ENCODE assay signal across 10 cellular contexts in the genomic region with DNA sequence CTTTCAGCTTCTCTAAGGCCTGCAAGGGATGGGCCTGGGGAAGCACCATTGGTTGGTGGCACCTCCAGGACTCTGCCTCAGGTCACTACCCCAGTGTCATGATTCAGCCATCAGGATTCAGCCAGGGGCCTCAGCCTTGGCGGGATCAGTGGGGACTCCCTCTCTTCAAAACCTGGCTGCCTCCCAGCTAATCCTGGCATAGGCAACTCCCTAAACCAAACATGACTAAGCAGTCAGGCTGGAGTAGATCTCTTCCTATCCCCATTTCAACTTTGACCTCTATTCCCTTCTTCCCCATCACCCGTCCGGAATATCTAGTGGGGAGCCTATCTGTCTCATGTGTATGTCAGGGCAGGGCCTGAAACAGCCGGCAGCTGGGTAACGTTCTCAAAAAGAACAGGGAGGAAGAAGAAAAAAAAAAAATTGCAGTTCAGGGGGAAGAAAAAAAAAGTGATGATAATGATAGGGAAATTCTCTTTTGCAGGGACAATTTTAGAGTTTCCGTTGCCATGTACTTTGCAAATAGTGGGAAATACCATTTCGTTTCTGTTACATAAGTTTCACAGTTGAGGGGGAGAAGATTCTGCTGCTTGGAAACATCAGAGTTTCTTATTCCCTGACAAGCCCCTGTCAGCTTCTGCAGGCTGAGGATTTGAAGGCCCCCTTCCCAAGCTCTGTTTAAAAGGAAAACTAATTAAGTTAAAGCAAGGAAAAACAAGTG. TPM values are rescaled to one million over a fixed set of nuclear protein-coding genes. Genes with fewer than 3 reads are reported as not detected.
DNase-seq lines count a peak whose midpoint lies in the region; ATAC-seq and TF ChIP-seq lines count a peak whose summit lies in the region.
"Had no signal": no experiment of that assay in that cellular context is flagged by ENCODE, and none has a peak within 500 bp of the region (broad histone marks: within the 10 kb centered on the region; RNA-seq: fewer than 3 reads in every experiment).

No MANE protein-coding gene starts in this region.

- ATAC-seq in T-cell (replicated peaks in 1 of 4) (no peak), heart left ventricle (peak; percentile 43 to 69 (median 52)), HG03159 (IDR thresholded peaks at IDR 0.05; ENCODE audit: unreplicated experiment) (no peak), WTC11 (no peak)
- no peak for ATAC-seq in stimulated activated effector memory CD8-positive, alpha-beta T cell treated with anti-CD3 and anti-CD28 coated beads, Interleukin-12 subunit alpha, Interleukin-12 subunit beta, amount 100 ng/mL, for 72 hours

- DNase-seq in H4 (ENCODE audit: low spot score) (peak; percentile 42), T-cell (no peak), heart left ventricle (peak in 4 of 5 donors; percentile 57 to 81 (median 74)), T-helper 1 cell (no peak), WTC11 (ENCODE audit: low spot score) (no peak), HT-29 (ENCODE audit: low spot score) (no peak)
- DNase-seq in stimulated activated effector memory CD8-positive, alpha-beta T cell treated with anti-CD3 and anti-CD28 coated beads, Interleukin-12 subunit alpha, Interleukin-12 subunit beta, amount 100 ng/mL, for 72 hours (ENCODE audit: low spot score in 2 of 2) = no peak
- DNase-seq: activated naive CD4-positive, alpha-beta T cell treated with anti-CD3 and anti-CD28 coated beads for 36 hours had no signal

- H3K36me3 Mint-ChIP-seq in T-cell (no peaks in the 10 kb centered on the region), WTC11 (no peaks in the 10 kb centered on the region)
- H3K36me3 Mint-ChIP-seq in stimulated activated effector memory CD8-positive, alpha-beta T cell treated with anti-CD3 and anti-CD28 coated beads, Interleukin-12 subunit alpha, Interleukin-12 subunit beta, amount 100 ng/mL, for 72 hours = peaks cover 3% of the 10 kb centered on the region

- peaks cover 0 to 3% of the 10 kb centered on the region in 2 donors for H3K27me3 Mint-ChIP-seq in T-cell
- peaks cover 31% of the 10 kb centered on the region for H3K27me3 Mint-ChIP-seq in WTC11 (ENCODE audit: low read depth)

- peaks cover 0 to 46% (median 16%) of the 10 kb centered on the region in 12 donors for H3K4me1 ChIP-seq in heart left ventricle

- no peak for TF ChIP-seq POLR2A in heart left ventricle (IDR thresholded peaks at IDR 0.05)

- H3K27ac Mint-ChIP-seq in T-cell (peak overlapping the region; percentile 66 to 75), WTC11 (no peak overlapping the region)
- peak overlapping the region; percentile 21 for H3K27ac Mint-ChIP-seq in stimulated activated effector memory CD8-positive, alpha-beta T cell treated with anti-CD3 and anti-CD28 coated beads, Interleukin-12 subunit alpha, Interleukin-12 subunit beta, amount 100 ng/mL, for 72 hours

- CTCF ChIA-PET in T-cell (lab: Charles Lee) (interaction anchor here in 1 of 2 donors (0.7 to 1.1 kb wide), 2 partner anchors 35 to 171 kb away, joined by 3 to 6 read pairs; no protein-coding TSS in a partner anchor), WTC11 (lab: Charles Lee) (interaction anchor here (1.2 to 1.3 kb wide), 2 partner anchors 72 to 174 kb away, joined by 3 to 6 read pairs; no protein-coding TSS in a partner anchor)

- H3K36me3 ChIP-seq in heart left ventricle = no peaks in the 10 kb centered on the region

- peak overlapping the region in 7 of 12 donors; percentile 10 to 88 (median 46) for H3K27ac ChIP-seq in heart left ventricle

- no peaks in the 10 kb centered on the region for H3K9me3 ChIP-seq in heart left ventricle

- no peak for TF ChIP-seq CTCF in heart left ventricle (IDR thresholded peaks at IDR 0.05)
- TF ChIP-seq CTCF in WTC11 (IDR thresholded peaks at IDR 0.05) = no peak

- intact Hi-C loops in heart left ventricle (cut with DNase I) = loop anchor here in 1 of 10 donors (10.0 kb wide), 1 partner anchor 63 kb away; no protein-coding TSS in a partner anchor

- H3K4me1 Mint-ChIP-seq in T-cell (peaks cover 7 to 11% (median 9%) of the 10 kb centered on the region in 3 donors), WTC11 (peaks cover 7% of the 10 kb centered on the region; the same call in 1 of the 2 replicates)
- H3K4me1 Mint-ChIP-seq in stimulated activated effector memory CD8-positive, alpha-beta T cell treated with anti-CD3 and anti-CD28 coated beads, Interleukin-12 subunit alpha, Interleukin-12 subunit beta, amount 100 ng/mL, for 72 hours = peaks cover 21% of the 10 kb centered on the region

- 23 to 25% (median 24%) methylated on average over 7 of the region's 7 CpGs for WGBS in heart left ventricle, 4 donors

- H3K27me3 ChIP-seq in heart left ventricle = no peaks in the 10 kb centered on the region

- H3K9me3 Mint-ChIP-seq in T-cell (no peaks in the 10 kb centered on the region), WTC11 (no peaks in the 10 kb centered on the region)
- H3K9me3 Mint-ChIP-seq in stimulated activated effector memory CD8-positive, alpha-beta T cell treated with anti-CD3 and anti-CD28 coated beads, Interleukin-12 subunit alpha, Interleukin-12 subunit beta, amount 100 ng/mL, for 72 hours = no peaks in the 10 kb centered on the region
- H3K9me3 Mint-ChIP-seq: activated naive CD4-positive, alpha-beta T cell treated with anti-CD3 and anti-CD28 coated beads for 36 hours had no signal

- no peak overlapping the region for H3K4me3 ChIP-seq in heart left ventricle
- H3K4me3 ChIP-seq: lung had no signal

- POLR2A ChIA-PET in T-cell (lab: Charles Lee) (no interaction called here), WTC11 (lab: Charles Lee) (interaction anchor here (0.6 kb wide), 1 partner anchor 307 kb away, joined by 3 read pairs; no protein-coding TSS in a partner anchor)

- H3K4me3 Mint-ChIP-seq in T-cell (no peak overlapping the region), WTC11 (no peak overlapping the region)
- no peak overlapping the region for H3K4me3 Mint-ChIP-seq in stimulated activated effector memory CD8-positive, alpha-beta T cell treated with anti-CD3 and anti-CD28 coated beads, Interleukin-12 subunit alpha, Interleukin-12 subunit beta, amount 100 ng/mL, for 72 hours
- H3K4me3 Mint-ChIP-seq: activated naive CD4-positive, alpha-beta T cell treated with anti-CD3 and anti-CD28 coated beads for 36 hours had no signal

TF ChIP-seq in WTC11, 78 proteins besides CTCF, POLR2A, EP300 and RAD21:
- TF ChIP-seq ATF3 (CRISPR knock-in tag; conservative IDR thresholded peaks at IDR 0.05) (no peak), MYBL2 (CRISPR knock-in tag; IDR thresholded peaks at IDR 0.05) (no peak), ZNF138 (CRISPR knock-in tag; conservative IDR thresholded peaks at IDR 0.05) (no peak), NR2C2 (CRISPR knock-in tag; IDR thresholded peaks at IDR 0.05) (no peak), ZNF219 (CRISPR knock-in tag; IDR thresholded peaks at IDR 0.05; ENCODE audit: borderline replicate concordance) (no peak), SMAD3 (CRISPR knock-in tag; IDR thresholded peaks at IDR 0.05; ENCODE audit: borderline replicate concordance) (no peak), RORB (CRISPR knock-in tag; IDR thresholded peaks at IDR 0.05) (no peak), TEAD1 (CRISPR knock-in tag; IDR thresholded peaks at IDR 0.05) (no peak), ATF1 (CRISPR knock-in tag; IDR thresholded peaks at IDR 0.05) (no peak)
- TF ChIP-seq, protein P1, sequence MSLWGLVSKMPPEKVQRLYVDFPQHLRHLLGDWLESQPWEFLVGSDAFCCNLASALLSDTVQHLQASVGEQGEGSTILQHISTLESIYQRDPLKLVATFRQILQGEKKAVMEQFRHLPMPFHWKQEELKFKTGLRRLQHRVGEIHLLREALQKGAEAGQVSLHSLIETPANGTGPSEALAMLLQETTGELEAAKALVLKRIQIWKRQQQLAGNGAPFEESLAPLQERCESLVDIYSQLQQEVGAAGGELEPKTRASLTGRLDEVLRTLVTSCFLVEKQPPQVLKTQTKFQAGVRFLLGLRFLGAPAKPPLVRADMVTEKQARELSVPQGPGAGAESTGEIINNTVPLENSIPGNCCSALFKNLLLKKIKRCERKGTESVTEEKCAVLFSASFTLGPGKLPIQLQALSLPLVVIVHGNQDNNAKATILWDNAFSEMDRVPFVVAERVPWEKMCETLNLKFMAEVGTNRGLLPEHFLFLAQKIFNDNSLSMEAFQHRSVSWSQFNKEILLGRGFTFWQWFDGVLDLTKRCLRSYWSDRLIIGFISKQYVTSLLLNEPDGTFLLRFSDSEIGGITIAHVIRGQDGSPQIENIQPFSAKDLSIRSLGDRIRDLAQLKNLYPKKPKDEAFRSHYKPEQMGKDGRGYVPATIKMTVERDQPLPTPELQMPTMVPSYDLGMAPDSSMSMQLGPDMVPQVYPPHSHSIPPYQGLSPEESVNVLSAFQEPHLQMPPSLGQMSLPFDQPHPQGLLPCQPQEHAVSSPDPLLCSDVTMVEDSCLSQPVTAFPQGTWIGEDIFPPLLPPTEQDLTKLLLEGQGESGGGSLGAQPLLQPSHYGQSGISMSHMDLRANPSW (CRISPR knock-in tag; conservative IDR thresholded peaks at IDR 0.05; ENCODE audit: low read depth) = no peak
TF ChIP-seq in WTC11: peak in this region for 0.

RNA-seq across cellular contexts. Expression of gene PREX1, which starts 4.1 kb away (rescaled TPM):
- total RNA-seq in H4 (2014; rRNA removed; shearing (Covaris generic)) = 2.8 and 3.1 TPM in 2 replicates
- total RNA-seq in T-cell (100 to 1,000 TPM in 4 of 5 donors, 10 to 100 TPM in 1; 99.2 to 181 (median 137) TPM), heart left ventricle (10 to 100 TPM in 6 of 9 donors, 1 to 10 TPM in 3; 7.9 to 41.5 (median 13.8) TPM), WTC11 (2021) (14.2 to 17.3 TPM (median 15.5 TPM) in 3 replicates)
- polyA plus RNA-seq in heart left ventricle = 10 to 100 TPM in 1 of 2 donors, 1 to 10 TPM in 1; 7.2 to 11.2 TPM
- total RNA-seq in HT-29 (2014; rRNA removed; shearing (Covaris generic)) = 0.05 and 0.31 TPM in 2 replicates

Comparison
In these comparisons a context has a peak if more than half of its experiments do, and no peak if none do; other contexts are left out.
1. DNase-seq: peak in H4 (single experiment) and heart left ventricle (4 of 5); none in T-cell (0 of 34), stimulated activated effector memory CD8-positive, alpha-beta T cell treated with anti-CD3 and anti-CD28 coated beads, Interleukin-12 subunit alpha, Interleukin-12 subunit beta, amount 100 ng/mL, for 72 hours (0 of 2), T-helper 1 cell (0 of 5), WTC11 (single experiment) and HT-29 (single experiment).
2. ATAC-seq: peak in heart left ventricle (4 of 4); none in T-cell (0 of 4), stimulated activated effector memory CD8-positive, alpha-beta T cell treated with anti-CD3 and anti-CD28 coated beads, Interleukin-12 subunit alpha, Interleukin-12 subunit beta, amount 100 ng/mL, for 72 hours (single experiment), HG03159 (single experiment) and WTC11 (single experiment).